23 cellular contexts compared by ENCODE assay signal in genomic region chr10:81177651-81178244, GRCh38.
"Had no signal": no experiment of that assay in that cellular context is flagged by ENCODE, and none has a peak within 500 bp of the region (broad histone marks: within the 10 kb centered on the region; RNA-seq: fewer than 3 reads in every experiment).

No MANE protein-coding gene starts in this region.

- H3K27me3 Mint-ChIP-seq: activated B cell treated with CpG ODN at 0.5 μM for 24 hours; activated CD4-positive, alpha-beta T cell treated with anti-CD3 and anti-CD28 coated beads, Interleukin-2, amount 10 ng/mL, durations not matched to agents 24 days and 14 days; activated naive CD8-positive, alpha-beta T cell had no signal

- H3K36me3 ChIP-seq: colonic mucosa, esophagus muscularis mucosa, right atrium auricular region, tibial artery had no signal

- H3K27ac ChIP-seq: colonic mucosa, esophagus muscularis mucosa, right atrium auricular region, tibial artery had no signal

- H3K4me3 ChIP-seq: colonic mucosa, esophagus muscularis mucosa, right atrium auricular region, tibial artery had no signal

- H3K27me3 ChIP-seq: colonic mucosa, esophagus muscularis mucosa, right atrium auricular region, tibial artery had no signal

- H3K27ac Mint-ChIP-seq: activated B cell treated with CpG ODN at 0.5 μM for 24 hours; activated CD4-positive, alpha-beta T cell treated with anti-CD3 and anti-CD28 coated beads, Interleukin-2, amount 10 ng/mL, durations not matched to agents 24 days and 14 days; activated CD8-positive, alpha-beta T cell treated with anti-CD3 and anti-CD28 coated beads, Interleukin-2, amount 10 ng/mL, durations not matched to agents 7 days and 5 days; activated naive CD8-positive, alpha-beta T cell; natural killer cell had no signal

- FAIRE-seq: TTC549, urothelium cell line had no signal

- H3K4me1 ChIP-seq: colonic mucosa, esophagus muscularis mucosa, right atrium auricular region, tibial artery had no signal

- H3K9me3 ChIP-seq: colonic mucosa, tibial artery had no signal

- ATAC-seq: activated CD8-positive, alpha-beta T cell treated with anti-CD3 and anti-CD28 coated beads, Interleukin-2, amount 10 ng/mL, durations not matched to agents 7 days and 5 days; left ventricle myocardium superior; natural killer cell had no signal

- H3K36me3 Mint-ChIP-seq: activated naive CD8-positive, alpha-beta T cell; natural killer cell had no signal

- DNase-seq: activated B cell treated with CpG ODN at 0.5 μM for 24 hours; activated CD4-positive, alpha-beta T cell treated with anti-CD3 and anti-CD28 coated beads, Interleukin-2, amount 10 ng/mL, durations not matched to agents 24 days and 14 days; activated CD8-positive, alpha-beta memory T cell treated with anti-CD3 and anti-CD28 coated beads, Interleukin-2, amount 50 U/mL, for 4 hours; activated CD8-positive, alpha-beta T cell treated with anti-CD3 and anti-CD28 coated beads, Interleukin-2, amount 10 ng/mL, durations not matched to agents 7 days and 5 days; activated effector memory CD4-positive, alpha-beta T cell treated with anti-CD3 and anti-CD28 coated beads, Interleukin-2, amount 50 U/mL, for 16 hours; activated T-cell treated with anti-CD3 and anti-CD28 coated beads, Interleukin-2, amount 50 U/mL, for 48 hours; amniotic stem cell; central memory CD4-positive, alpha-beta T cell; colonic mucosa; hypothalamus; left ventricle myocardium superior; mesenchymal stem cell; natural killer cell; posterior cingulate gyrus; stimulated activated CD4-positive, alpha-beta T cell treated with anti-CD3 and anti-CD28 coated beads, Interleukin-15, amount 100 ng/mL, for 24 hours; stimulated activated CD4-positive, alpha-beta T cell treated with anti-CD3 and anti-CD28 coated beads, Interleukin-4, amount 100 ng/mL, for 1 hour; stimulated activated naive CD4-positive, alpha-beta T cell; tibial artery had no signal

- H3K4me1 Mint-ChIP-seq: activated B cell treated with CpG ODN at 0.5 μM for 24 hours; activated CD4-positive, alpha-beta T cell treated with anti-CD3 and anti-CD28 coated beads, Interleukin-2, amount 10 ng/mL, durations not matched to agents 24 days and 14 days; natural killer cell had no signal

- H3K4me3 Mint-ChIP-seq: activated B cell treated with CpG ODN at 0.5 μM for 24 hours; activated CD4-positive, alpha-beta T cell treated with anti-CD3 and anti-CD28 coated beads, Interleukin-2, amount 10 ng/mL, durations not matched to agents 24 days and 14 days; activated CD8-positive, alpha-beta T cell treated with anti-CD3 and anti-CD28 coated beads, Interleukin-2, amount 10 ng/mL, durations not matched to agents 7 days and 5 days; activated naive CD8-positive, alpha-beta T cell; natural killer cell had no signal
